In the genomic region with DNA sequence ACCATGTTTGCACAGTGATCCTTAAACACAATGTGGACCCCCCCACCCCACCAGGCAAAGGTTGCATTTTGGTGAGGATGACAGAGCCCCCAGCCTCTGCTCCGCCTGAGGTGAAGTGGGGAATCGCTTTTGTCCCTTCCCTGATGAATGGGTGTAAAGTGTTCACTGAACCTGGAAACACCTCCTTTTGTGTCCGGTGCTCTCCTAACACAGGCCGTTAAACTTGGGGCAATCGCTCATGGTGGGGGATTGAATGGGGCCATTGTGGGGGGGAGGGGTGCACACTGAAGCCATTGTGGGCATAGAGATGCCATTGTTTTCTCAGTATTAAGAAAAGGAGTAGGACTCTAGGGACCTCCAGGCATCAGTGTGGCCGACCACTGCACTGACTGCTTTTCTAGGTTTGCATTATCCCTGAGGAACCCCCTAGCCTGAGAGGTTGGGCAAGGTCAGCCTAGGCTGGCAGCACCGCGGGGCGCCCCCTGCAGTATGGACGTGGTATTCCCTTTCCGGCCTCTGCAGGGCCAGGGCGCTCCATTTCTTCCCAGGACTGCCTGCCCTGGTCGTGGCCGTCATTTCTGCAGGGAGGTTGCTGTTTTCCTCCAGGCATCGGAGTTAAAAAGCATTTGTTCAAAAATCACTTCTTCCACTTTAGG, we compare ENCODE assay signal across 7 cellular contexts.
A peak's percentile ranks its signal among the peaks of the same experiment; 100 is the strongest.
DNase-seq lines count a peak whose midpoint lies in the region; ATAC-seq and TF ChIP-seq lines count a peak whose summit lies in the region.

No MANE protein-coding gene starts in this region.

- H3K27ac ChIP-seq in H9 (ENCODE audit: insufficient read length, low read depth, low read length) (no peak overlapping the region), Peyer's patch (no peak overlapping the region), psoas muscle (no peak overlapping the region)

- H3K56ac ChIP-seq in H9 (ENCODE audit: insufficient read length, low read depth, low read length) = no peak overlapping the region

- peaks cover 4% of the 10 kb centered on the region; the same call in 1 of the 2 replicates for H3K79me2 ChIP-seq in H9 (ENCODE audit: insufficient read depth, low read length)

- H3K4me3 Mint-ChIP-seq in H9 = no peak overlapping the region
- no peak overlapping the region for H3K4me3 Mint-ChIP-seq in effector memory CD8-positive, alpha-beta T cell

- no peak overlapping the region for H2BK12ac ChIP-seq in H9 (ENCODE audit: insufficient read length, low read depth, low read length)

- no peak overlapping the region for H2AK5ac ChIP-seq in H9 (ENCODE audit: insufficient read length, low read length)

- H3K4me2 ChIP-seq in H9 (ENCODE audit: insufficient read depth, insufficient read length, low read length) = no peak overlapping the region

- no peak overlapping the region for H3K23ac ChIP-seq in H9 (ENCODE audit: insufficient read length, low read depth, low read length)

- no peak overlapping the region for H2AFZ ChIP-seq in H9 (ENCODE audit: low read length)

- no peak overlapping the region for H2BK20ac ChIP-seq in H9 (ENCODE audit: low read depth, low read length, poor library complexity, severe bottlenecking)

- no peak overlapping the region for H4K5ac ChIP-seq in H9 (ENCODE audit: insufficient read length, low read depth, low read length)

- no peak overlapping the region for H2BK5ac ChIP-seq in H9 (ENCODE audit: insufficient read length, low read length)

- no peaks in the 10 kb centered on the region for H3K23me2 ChIP-seq in H9 (ENCODE audit: insufficient read length, low read depth, low read length, poor library complexity, severe bottlenecking)

- H3K79me1 ChIP-seq in H9 (ENCODE audit: insufficient read depth, low read depth, low read length, poor library complexity, severe bottlenecking) = peaks cover 5% of the 10 kb centered on the region

- H3K4me3 ChIP-seq in Peyer's patch (no peak overlapping the region), psoas muscle (no peak overlapping the region)

- no peak overlapping the region for H2BK120ac ChIP-seq in H9 (ENCODE audit: low read depth, low read length, poor library complexity, severe bottlenecking)

- peak; percentile 88 for DNase-seq in H9
- DNase-seq in Peyer's patch = peak in 1 of 3 donors; percentile 59
- DNase-seq in effector memory CD8-positive, alpha-beta T cell = peak; percentile 16 to 21 (median 19)
- peak in 1 of 2 donors; percentile 57 for DNase-seq in psoas muscle
- DNase-seq in NCI-H510A treated with DMSO at 0.1 percent for 48 hours (lab: John Stamatoyannopoulos, UW) = no peak
- no peak for DNase-seq in GM03348 (ENCODE audit: low spot score)
- DNase-seq in stimulated activated naive CD4-positive, alpha-beta T cell treated with Interleukin-2 at 50 U/mL for 16 hours (lab: John Stamatoyannopoulos, UW) = no peak

- no peak for TF ChIP-seq POLR2A in Peyer's patch (IDR thresholded peaks at IDR 0.05)

- no peaks in the 10 kb centered on the region for H3K9me3 Mint-ChIP-seq in H9
- H3K9me3 Mint-ChIP-seq in effector memory CD8-positive, alpha-beta T cell = no peaks in the 10 kb centered on the region

- peaks cover 3 to 37% (median 32%) of the 10 kb centered on the region in 3 experiments; a peak in 6 of 7 replicates for H3K36me3 Mint-ChIP-seq in H9 (ENCODE audit: insufficient read depth in 1 of 3, low read depth in 3 of 3)
- H3K36me3 Mint-ChIP-seq in effector memory CD8-positive, alpha-beta T cell (ENCODE audit: insufficient read depth) = no peaks in the 10 kb centered on the region

- H4K8ac ChIP-seq in H9 (replicated peaks; ENCODE audit: insufficient read length, low read depth, low read length) = no peak overlapping the region

- no peak overlapping the region for H4K91ac ChIP-seq in H9 (ENCODE audit: insufficient read length, low read depth, low read length)

- no peaks in the 10 kb centered on the region for H4K20me1 ChIP-seq in H9 (ENCODE audit: control insufficient read depth, insufficient read depth, insufficient read length)

- no CpG with 5 or more reads among the region's 15 CpGs for WGBS in H9 (ENCODE audit: extremely low coverage, insufficient read length, low lambda C conversion rate)
- 75 to 80% (median 79%) methylated on average over 15 of the region's 15 CpGs for WGBS in psoas muscle, 3 donors

- H3K4me1 ChIP-seq in H9 (ENCODE audit: insufficient read depth, low read length) (peaks cover 6% of the 10 kb centered on the region; the same call in 1 of the 2 replicates), Peyer's patch (peaks cover 0 to 11% (median 1%) of the 10 kb centered on the region in 4 donors), psoas muscle (no peaks in the 10 kb centered on the region)

- no peaks in the 10 kb centered on the region for H3K27me3 Mint-ChIP-seq in H9 (ENCODE audit: low read depth)
- H3K27me3 Mint-ChIP-seq in effector memory CD8-positive, alpha-beta T cell = peaks cover 0 to 6% of the 10 kb centered on the region in 2 donors

- peak overlapping the region; percentile 41 to 92 (median 86); a peak in 3 of 7 replicates for H3K27ac Mint-ChIP-seq in H9
- no peak overlapping the region for H3K27ac Mint-ChIP-seq in effector memory CD8-positive, alpha-beta T cell

- no peak for ATAC-seq in effector memory CD8-positive, alpha-beta T cell (replicated peaks)
- ATAC-seq in psoas muscle = peak in 2 of 4 donors; percentile 62 to 66

- H3K4me1 Mint-ChIP-seq in H9 = peaks cover 42 to 65% of the 10 kb centered on the region in 2 experiments
- H3K4me1 Mint-ChIP-seq in effector memory CD8-positive, alpha-beta T cell (ENCODE audit: low read depth in 2 of 2) = peaks cover 5 to 12% of the 10 kb centered on the region in 2 donors

- H3K9me3 ChIP-seq in H9 (ENCODE audit: control insufficient read depth, low read depth, low read length) (no peaks in the 10 kb centered on the region), Peyer's patch (no peaks in the 10 kb centered on the region), psoas muscle (no peaks in the 10 kb centered on the region)

- no peak overlapping the region for H3K14ac ChIP-seq in H9 (ENCODE audit: insufficient read depth, low read length)

- H3K4ac ChIP-seq in H9 (ENCODE audit: low read depth, low read length) = no peak overlapping the region

- H3T11ph ChIP-seq in H9 (ENCODE audit: low read length) = no peak overlapping the region

- H3K18ac ChIP-seq in H9 (ENCODE audit: insufficient read length, low read depth, low read length) = no peak overlapping the region

- TF ChIP-seq CTCF in H9 (conservative IDR thresholded peaks at IDR 0.05) (peak; percentile 94), Peyer's patch (IDR thresholded peaks at IDR 0.05) (peak in 4 of 6 experiments; percentile 23 to 48 (median 44)), psoas muscle (IDR thresholded peaks at IDR 0.05) (peak; percentile 40)

- H2BK15ac ChIP-seq in H9 (ENCODE audit: low read depth, low read length) = no peak overlapping the region

- intact Hi-C loops in psoas muscle (cut with DNase I) = no loop called here

- H3K27me3 ChIP-seq in H9 (ENCODE audit: insufficient read depth, low read length) = no peaks in the 10 kb centered on the region
- no peaks in the 10 kb centered on the region for H3K27me3 ChIP-seq in Peyer's patch
- H3K27me3 ChIP-seq in psoas muscle (ENCODE audit: insufficient read depth in 3 of 3, low read length in 2 of 3) = no peaks in the 10 kb centered on the region

- H3K36me3 ChIP-seq in Peyer's patch (no peaks in the 10 kb centered on the region), psoas muscle (ENCODE audit: insufficient read depth in 1 of 2, low read depth in 1 of 2) (no peaks in the 10 kb centered on the region)

- no peak overlapping the region for H3K9ac ChIP-seq in H9 (ENCODE audit: extremely low read depth, insufficient read length, low read length)

Comparison
In these comparisons a context has a peak if more than half of its experiments do, and no peak if none do; other contexts are left out.
1. DNase-seq: peak in H9 (single experiment) and effector memory CD8-positive, alpha-beta T cell (3 of 3); none in NCI-H510A treated with DMSO at 0.1 percent for 48 hours (single experiment), GM03348 (single experiment) and stimulated activated naive CD4-positive, alpha-beta T cell treated with Interleukin-2 at 50 U/mL for 16 hours (single experiment).
2. H3K27ac Mint-ChIP-seq: peak in H9 (3 of 3); none in effector memory CD8-positive, alpha-beta T cell (0 of 2).
3. CTCF ChIP-seq: peak in every context shown above with its lines; median percentile 94 in H9; 44 in Peyer's patch; 40 in psoas muscle.